In the genomic region with DNA sequence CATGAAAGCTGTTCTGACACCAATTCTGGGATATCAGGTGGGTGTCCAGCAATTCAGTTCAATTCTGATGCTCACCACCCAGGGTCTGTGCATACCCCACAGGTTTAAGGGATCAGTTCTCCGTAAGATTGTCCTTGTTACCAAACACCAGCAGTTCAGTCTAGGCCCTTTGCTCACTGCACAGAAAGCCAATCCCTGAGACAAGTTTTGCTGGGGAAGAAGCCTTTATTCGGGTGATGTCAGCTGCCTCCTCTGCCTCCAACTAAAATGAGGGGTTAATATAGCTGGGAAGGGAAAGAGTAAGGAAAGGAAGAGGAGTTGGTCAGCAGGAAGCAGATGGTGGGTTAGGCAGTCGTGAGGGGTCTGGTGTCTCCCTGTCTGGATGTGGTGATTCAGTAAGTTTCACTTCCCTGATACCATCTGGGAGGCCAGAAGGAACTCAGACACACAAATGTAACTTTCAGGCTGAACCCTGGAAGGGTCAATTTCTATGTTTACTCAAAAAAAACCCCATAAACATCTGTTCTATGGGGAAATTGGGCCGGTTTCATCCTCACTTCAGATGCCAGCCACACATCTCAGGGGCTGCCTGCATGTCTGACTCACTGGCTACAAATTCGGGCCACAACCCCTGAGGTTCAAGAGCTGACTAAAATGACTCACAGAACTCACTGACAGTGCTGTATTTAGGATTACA, we compare ENCODE assay signal across 8 cellular contexts.
A peak's percentile ranks its signal among the peaks of the same experiment; 100 is the strongest.
DNase-seq lines count a peak whose midpoint lies in the region; ATAC-seq, FAIRE-seq and TF ChIP-seq lines count a peak whose summit lies in the region.

No MANE protein-coding gene starts in this region.

- no peaks in the 10 kb centered on the region for H3K36me3 ChIP-seq in skeletal muscle satellite cell (ENCODE audit: insufficient read depth, low read length)

- in situ Hi-C loops in GM13977 (cut with MboI; ENCODE audit: low pct_unique_long_range_greater_than_20kb, low sequenced_read_pairs, unreplicated experiment): no loop called here

- DNase-seq in HTR-8/SVneo (ENCODE audit: insufficient read length, low spot score) (peak; percentile 20), GM13977 (ENCODE audit: low spot score) (no peak)
- DNase-seq in activated CD8-positive, alpha-beta memory T cell treated with anti-CD3 and anti-CD28 coated beads for 24 hours: no peak
- DNase-seq in activated CD4-positive, CD25-positive, alpha-beta regulatory T cell (lab: John Stamatoyannopoulos, UW): no peak

- H3K4me1 ChIP-seq in skeletal muscle satellite cell (ENCODE audit: control insufficient read depth, insufficient read depth, low read length): peaks cover 24% of the 10 kb centered on the region

- FAIRE-seq in HTR-8/SVneo (lab: Jason Lieb, UNC): no peak

- H3K4me3 ChIP-seq in skeletal muscle satellite cell (ENCODE audit: low read length): no peak overlapping the region

- no peak overlapping the region for H3K9ac ChIP-seq in skeletal muscle satellite cell (ENCODE audit: low read depth, low read length)

- H3K27me3 ChIP-seq in skeletal muscle satellite cell (ENCODE audit: control insufficient read depth, insufficient read depth, low read length): no peaks in the 10 kb centered on the region

- peak overlapping the region; percentile 59 for H3K4me2 ChIP-seq in skeletal muscle satellite cell (ENCODE audit: low read length)

- no peak for TF ChIP-seq CTCF in GM13977 (IDR thresholded peaks at IDR 0.05; ENCODE audit: extremely low read depth, insufficient read depth, missing control alignments)

- no peaks in the 10 kb centered on the region for H3K9me3 ChIP-seq in skeletal muscle satellite cell (replicated peaks; ENCODE audit: low read length)

- ATAC-seq in GM18909 (IDR thresholded peaks at IDR 0.05; ENCODE audit: poor library complexity, unreplicated experiment) (peak; percentile 59), esophagus mucosa (peak; percentile 70), GM18858 (IDR thresholded peaks at IDR 0.05; ENCODE audit: unreplicated experiment) (no peak)
